Comparison of ENCODE assay signal across 28 cellular contexts in the genomic region with DNA sequence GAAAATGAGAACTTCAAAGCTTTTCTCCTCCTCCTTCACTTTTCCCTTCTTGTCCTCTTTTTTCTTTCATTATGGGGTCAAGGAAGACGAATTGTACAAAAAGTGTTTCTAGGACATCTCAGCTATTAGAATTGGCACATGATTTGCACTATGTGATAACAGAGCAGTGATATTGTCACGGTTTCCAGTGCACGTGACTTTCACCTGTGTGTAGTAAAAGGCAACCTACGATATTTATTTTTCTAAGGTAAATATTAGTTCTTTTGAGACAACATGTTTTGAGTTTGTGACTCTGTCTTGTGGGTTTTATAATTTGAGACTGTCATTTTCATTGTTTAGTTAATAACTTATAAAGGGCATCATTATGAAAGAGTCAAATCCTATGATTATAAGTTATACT.
"Had no signal": no experiment of that assay in that cellular context is flagged by ENCODE, and none has a peak within 500 bp of the region (broad histone marks: within the 10 kb centered on the region; RNA-seq: fewer than 3 reads in every experiment).

No MANE protein-coding gene starts in this region.

- H3K27me3 Mint-ChIP-seq: progenitor cell of endocrine pancreas had no signal

- ATAC-seq: foreskin keratinocyte; gastroesophageal sphincter; heart left ventricle; left lobe of liver; natural killer cell treated with Interleukin-12 subunit alpha and Interleukin-12 subunit beta and Interleukin-15 and Interleukin-18, amount 100 ng/mL, for 72 hours; pancreas; sciatic nerve; stimulated activated effector memory CD8-positive, alpha-beta T cell treated with anti-CD3 and anti-CD28 coated beads, Interleukin-12 subunit alpha, Interleukin-12 subunit beta, amount 100 ng/mL, for 72 hours had no signal

- H3K9me3 ChIP-seq: neutrophil, pancreas, upper lobe of left lung had no signal

- DNase-seq: dermis blood vessel endothelial cell; effector memory CD4-positive, alpha-beta T cell; foreskin keratinocyte; heart left ventricle; kidney; pancreas; stimulated activated CD4-positive, alpha-beta T cell treated with anti-CD3 and anti-CD28 coated beads, Interleukin-12 subunit alpha, Interleukin-12 subunit beta, amount 100 ng/mL, for 4 hours; stimulated activated CD4-positive, alpha-beta T cell treated with anti-CD3 and anti-CD28 coated beads, Interleukin-1b, Interleukin-23, amount 100 ng/mL, for 48 hours; stimulated activated CD4-positive, alpha-beta T cell treated with anti-CD3 and anti-CD28 coated beads, Interleukin-4, amount 100 ng/mL, for 24 hours; stimulated activated naive CD4-positive, alpha-beta T cell treated with Interleukin-2 at 50 U/mL for 16 hours; stomach; tibial artery; upper lobe of left lung had no signal

- H3K27me3 ChIP-seq: esophagus muscularis mucosa, gastroesophageal sphincter, heart left ventricle, hepatocyte, neutrophil, pancreas, right atrium auricular region, stomach, tibial artery, upper lobe of left lung had no signal

- H3K27ac Mint-ChIP-seq: memory B cell; natural killer cell treated with Interleukin-12 subunit alpha and Interleukin-12 subunit beta and Interleukin-15 and Interleukin-18, amount 100 ng/mL, for 72 hours; progenitor cell of endocrine pancreas; stimulated activated effector memory CD8-positive, alpha-beta T cell treated with anti-CD3 and anti-CD28 coated beads, Interleukin-12 subunit alpha, Interleukin-12 subunit beta, amount 100 ng/mL, for 72 hours had no signal

- H3K36me3 ChIP-seq: esophagus muscularis mucosa, gastroesophageal sphincter, heart left ventricle, neutrophil, pancreas, right atrium auricular region, stomach, tibial artery, upper lobe of left lung had no signal

- H3K4me3 ChIP-seq: coronary artery, esophagus muscularis mucosa, gastroesophageal sphincter, heart left ventricle, hepatocyte, lung, pancreas, right atrium auricular region, smooth muscle cell, stomach, tibial artery, upper lobe of left lung had no signal

- H3K4me1 ChIP-seq: esophagus muscularis mucosa, foreskin keratinocyte, gastroesophageal sphincter, heart left ventricle, pancreas, right atrium auricular region, stomach, tibial artery, upper lobe of left lung had no signal

- H3K27ac ChIP-seq: coronary artery, esophagus muscularis mucosa, foreskin keratinocyte, gastroesophageal sphincter, heart left ventricle, hepatocyte, neutrophil, pancreas, right atrium auricular region, stomach, tibial artery, upper lobe of left lung had no signal

- H3K4me1 Mint-ChIP-seq: memory B cell; stimulated activated effector memory CD8-positive, alpha-beta T cell treated with anti-CD3 and anti-CD28 coated beads, Interleukin-12 subunit alpha, Interleukin-12 subunit beta, amount 100 ng/mL, for 72 hours had no signal

- H3K9me3 Mint-ChIP-seq: natural killer cell treated with Interleukin-12 subunit alpha and Interleukin-12 subunit beta and Interleukin-15 and Interleukin-18, amount 100 ng/mL, for 72 hours had no signal

- H3K36me3 Mint-ChIP-seq: memory B cell; natural killer cell treated with Interleukin-12 subunit alpha and Interleukin-12 subunit beta and Interleukin-15 and Interleukin-18, amount 100 ng/mL, for 72 hours; stimulated activated effector memory CD8-positive, alpha-beta T cell treated with anti-CD3 and anti-CD28 coated beads, Interleukin-12 subunit alpha, Interleukin-12 subunit beta, amount 100 ng/mL, for 72 hours had no signal

- H3K4me3 Mint-ChIP-seq: memory B cell; natural killer cell treated with Interleukin-12 subunit alpha and Interleukin-12 subunit beta and Interleukin-15 and Interleukin-18, amount 100 ng/mL, for 72 hours; neural crest cell; stimulated activated effector memory CD8-positive, alpha-beta T cell treated with anti-CD3 and anti-CD28 coated beads, Interleukin-12 subunit alpha, Interleukin-12 subunit beta, amount 100 ng/mL, for 72 hours had no signal
